In genomic region chr12:122726056-122726558, GRCh38 we compare ENCODE assay signal across 8 cellular contexts. TPM values are rescaled to one million over a fixed set of nuclear protein-coding genes. Genes with fewer than 3 reads are reported as not detected.
DNase-seq lines count a peak whose midpoint lies in the region; ATAC-seq and TF ChIP-seq lines count a peak whose summit lies in the region.

No MANE protein-coding gene starts in this region.

- no peaks in the 10 kb centered on the region for H3K36me3 ChIP-seq in RWPE2 (ENCODE audit: low read depth)
- H3K36me3 ChIP-seq in upper lobe of right lung = no peaks in the 10 kb centered on the region
- H3K36me3 ChIP-seq in adrenal gland (replicated peaks in 1 of 2) = no peaks in the 10 kb centered on the region

- TF ChIP-seq POLR2A in adrenal gland (IDR thresholded peaks at IDR 0.05) = no peak

- intact Hi-C loops in upper lobe of right lung (cut with DNase I) (no loop called here), adrenal gland (cut with DNase I) (no loop called here)

- WGBS in adrenal gland, 4 donors = 49 to 68% (median 52%) methylated on average over 5 of the region's 5 CpGs

- H3K27me3 ChIP-seq in RWPE2 (ENCODE audit: insufficient read depth, poor library complexity, severe bottlenecking) (no peaks in the 10 kb centered on the region), upper lobe of right lung (no peaks in the 10 kb centered on the region), adrenal gland (no peaks in the 10 kb centered on the region)

- H3K27ac ChIP-seq in RWPE2 (ENCODE audit: poor library complexity, severe bottlenecking) = peak overlapping the region; percentile 81
- H3K27ac ChIP-seq in epithelial cell of prostate = peak overlapping the region; percentile 87
- peak overlapping the region; percentile 18 for H3K27ac ChIP-seq in upper lobe of right lung
- no peak overlapping the region for H3K27ac ChIP-seq in adrenal gland

- ATAC-seq in RWPE2 (ENCODE audit: low read depth) (peak; percentile 87), upper lobe of right lung (peak; percentile 85)

- DNase-seq in stimulated activated CD4-positive, alpha-beta T cell treated with anti-CD3 and anti-CD28 coated beads, Interleukin-4, amount 100 ng/mL, for 24 hours = peak; percentile 25
- DNase-seq in stimulated activated CD4-positive, alpha-beta T cell treated with anti-CD3 and anti-CD28 coated beads, Interleukin-12 subunit alpha, Interleukin-12 subunit beta, amount 100 ng/mL, for 4 hours = no peak
- DNase-seq in RWPE2 (ENCODE audit: low spot score) (no peak), epithelial cell of prostate (ENCODE audit: low read depth, low spot score) (no peak), upper lobe of right lung (no peak), NCI-H82 treated with DMSO at 0.1 percent for 48 hours (lab: John Stamatoyannopoulos, UW; ENCODE audit: unreplicated experiment) (no peak), adrenal gland (no peak)
- DNase-seq in activated CD8-positive, alpha-beta memory T cell treated with anti-CD3 and anti-CD28 coated beads, Interleukin-2, amount 50 U/mL, for 4 hours = no peak

- H3K4me3 ChIP-seq in RWPE2 (ENCODE audit: severe bottlenecking) = no peak overlapping the region
- no peak overlapping the region for H3K4me3 ChIP-seq in upper lobe of right lung
- no peak overlapping the region for H3K4me3 ChIP-seq in adrenal gland

- peaks cover 20% of the 10 kb centered on the region for H3K4me1 ChIP-seq in RWPE2 (ENCODE audit: insufficient read depth, poor library complexity, severe bottlenecking)
- no peaks in the 10 kb centered on the region for H3K4me1 ChIP-seq in upper lobe of right lung
- no peaks in the 10 kb centered on the region for H3K4me1 ChIP-seq in adrenal gland (replicated peaks in 1 of 2)

- H3K9me3 ChIP-seq in RWPE2 (ENCODE audit: severe bottlenecking) (no peaks in the 10 kb centered on the region), upper lobe of right lung (no peaks in the 10 kb centered on the region), adrenal gland (replicated peaks in 1 of 3) (no peaks in the 10 kb centered on the region)

- TF ChIP-seq CTCF in RWPE2 (IDR thresholded peaks at IDR 0.05; ENCODE audit: poor library complexity, severe bottlenecking) = no peak
- TF ChIP-seq CTCF in upper lobe of right lung (IDR thresholded peaks at IDR 0.05) = no peak
- no peak for TF ChIP-seq CTCF in adrenal gland (IDR thresholded peaks at IDR 0.05)

RNA-seq across cellular contexts. Expression of gene HCAR1, which starts 4.5 kb away (rescaled TPM):
- total RNA-seq in upper lobe of right lung (0.20 TPM), adrenal gland (under 1 TPM in 6 of 8 donors, not detected in 2; 0.07 to 0.34 (median 0.15) TPM)
- polyA plus RNA-seq in adrenal gland = under 1 TPM; 0.08 to 0.30 (median 0.09) TPM

RNA-seq across cellular contexts. Expression of gene HCAR3, which starts 9.5 kb away (rescaled TPM):
- 4.3 TPM for total RNA-seq in upper lobe of right lung
- under 1 TPM in 3 of 8 donors, not detected in 5; 0.11 to 0.26 (median 0.14) TPM for total RNA-seq in adrenal gland
- under 1 TPM in 1 of 3 donors, not detected in 2; 0.47 TPM for polyA plus RNA-seq in adrenal gland

RNA-seq across cellular contexts. Expression of gene HCAR2, which starts 22.9 kb away (rescaled TPM):
- total RNA-seq in upper lobe of right lung = 7.6 TPM
- total RNA-seq in adrenal gland = under 1 TPM in 3 of 8 donors, not detected in 5; 0.14 to 0.26 (median 0.23) TPM
- polyA plus RNA-seq in adrenal gland = under 1 TPM in 2 of 3 donors, not detected in 1; 0.08 to 0.98 TPM

RNA-seq across cellular contexts. Expression of gene DENR, which starts 26.5 kb away (rescaled TPM):
- total RNA-seq in upper lobe of right lung (29.1 TPM), adrenal gland (10 to 100 TPM; 16.5 to 38.9 (median 29.7) TPM)
- 10 to 100 TPM; 13.3 to 52.6 (median 21.9) TPM for polyA plus RNA-seq in adrenal gland

RNA-seq across cellular contexts. Expression of gene CCDC62, which starts 48.3 kb away (rescaled TPM):
- total RNA-seq in upper lobe of right lung (0.64 TPM), adrenal gland (under 1 TPM; 0.14 to 0.98 (median 0.46) TPM)
- under 1 TPM; 0.09 to 0.17 (median 0.16) TPM for polyA plus RNA-seq in adrenal gland

Comparison
In these comparisons a context has a peak if more than half of its experiments do, and no peak if none do; other contexts are left out.
1. H3K27ac ChIP-seq: peak in RWPE2 (single experiment), epithelial cell of prostate (single experiment) and upper lobe of right lung (single experiment); none in adrenal gland (0 of 5).